8 cellular contexts compared by ENCODE assay signal in genomic region chr16:58511933-58512815, GRCh38. TPM values are rescaled to one million over a fixed set of nuclear protein-coding genes. Genes with fewer than 3 reads are reported as not detected.
A peak's percentile ranks its signal among the peaks of the same experiment; 100 is the strongest.
DNase-seq lines count a peak whose midpoint lies in the region; ATAC-seq and TF ChIP-seq lines count a peak whose summit lies in the region.

No MANE protein-coding gene starts in this region.

- H3K4me1 ChIP-seq in HEK293 (ENCODE audit: control insufficient read depth, insufficient read depth, low read length) (peaks cover 4% of the 10 kb centered on the region; the same call in 1 of the 2 replicates), liver (ENCODE audit: control insufficient read depth in 4 of 4, insufficient read depth in 4 of 4, low read length in 3 of 4) (peaks cover 9 to 31% (median 20%) of the 10 kb centered on the region in 4 donors)

- POLR2A ChIA-PET in HEK293 (lab: Yijun Ruan, JAX) = interaction anchor here (0.6 to 1.0 kb wide), 2 partner anchors 110 to 149 kb away, joined by 3 to 5 read pairs; no protein-coding TSS in a partner anchor

- DNase-seq in D341Med (ENCODE audit: low spot score) (peak; percentile 77), NCI-H345 treated with DMSO at 0.1 percent for 48 hours (lab: John Stamatoyannopoulos, UW; ENCODE audit: unreplicated experiment) (peak; percentile 16), putamen (ENCODE audit: low spot score) (no peak)
- peak; percentile 73 for DNase-seq in activated CD4-positive, alpha-beta T cell treated with anti-CD3 and anti-CD28 coated beads for 1 hour
- DNase-seq in central memory CD8-positive, alpha-beta T cell (ENCODE audit: low spot score in 2 of 2) = peak; percentile 62 to 75
- DNase-seq in stimulated activated CD8-positive, alpha-beta memory T cell treated with anti-CD3 and anti-CD28 coated beads, Interleukin-12 subunit alpha, Interleukin-12 subunit beta, amount 100 ng/mL, for 1 hour (ENCODE audit: low read depth) = peak; percentile 81

- peaks cover 26% of the 10 kb centered on the region for H3K4me1 Mint-ChIP-seq in central memory CD8-positive, alpha-beta T cell

- H3K9me3 ChIP-seq in HEK293 (ENCODE audit: control insufficient read depth, insufficient read depth, low read depth, low read length) (no peaks in the 10 kb centered on the region), liver (ENCODE audit: control insufficient read depth in 4 of 4, low read length in 3 of 4) (no peaks in the 10 kb centered on the region)

- H3K4me3 Mint-ChIP-seq in central memory CD8-positive, alpha-beta T cell = no peak overlapping the region

- H3K9me3 Mint-ChIP-seq in central memory CD8-positive, alpha-beta T cell = no peaks in the 10 kb centered on the region

- H3K9ac ChIP-seq in liver (ENCODE audit: low read depth in 1 of 2, low read length in 2 of 2) = no peak overlapping the region

- WGBS in liver = 56% methylated on average over 17 of the region's 17 CpGs

- H3K27me3 Mint-ChIP-seq in central memory CD8-positive, alpha-beta T cell = no peaks in the 10 kb centered on the region

- H3K27ac ChIP-seq in HEK293 (ENCODE audit: extremely low read depth, low read depth, low read length) = no peak overlapping the region
- H3K27ac ChIP-seq in liver (ENCODE audit: low read depth in 1 of 2, low read length in 2 of 2) = no peak overlapping the region

- H3K36me3 ChIP-seq in HEK293 (ENCODE audit: control insufficient read depth in 2 of 2, insufficient read depth in 1 of 2, low read length in 2 of 2) (peaks cover 0 to 20% of the 10 kb centered on the region in 2 experiments; a peak in 2 of 3 replicates), liver (ENCODE audit: control insufficient read depth in 4 of 4, insufficient read depth in 3 of 4, low read depth in 1 of 4, low read length in 3 of 4) (peaks cover 0 to 3% (median 2%) of the 10 kb centered on the region in 4 donors)

- peak; percentile 71 to 82 for TF ChIP-seq RAD21 in liver (IDR thresholded peaks at IDR 0.05)

- H3K4me3 ChIP-seq in HEK293 (ENCODE audit: low read depth, low read length) (no peak overlapping the region), liver (ENCODE audit: low read depth in 1 of 3, low read length in 3 of 3) (no peak overlapping the region)

- CTCF ChIA-PET in HEK293 (lab: Yijun Ruan, JAX) = interaction anchor here (0.6 to 2.5 kb wide), 18 partner anchors 10 to 261 kb away, joined by 3 to 12 read pairs (median 4); partner anchors contain the start of gene NDRG4

- H3K27me3 ChIP-seq in liver (ENCODE audit: control insufficient read depth in 4 of 4, insufficient read depth in 4 of 4, low read length in 3 of 4) = no peaks in the 10 kb centered on the region

- ATAC-seq in central memory CD8-positive, alpha-beta T cell (replicated peaks; ENCODE audit: extremely low read depth, poor library complexity, severe bottlenecking) = no peak

- no peak overlapping the region for H3K27ac Mint-ChIP-seq in central memory CD8-positive, alpha-beta T cell (ENCODE audit: low read depth)

- TF ChIP-seq CTCF in HEK293 (tag by site-specific recombination; IDR thresholded peaks at IDR 0.05) (peak; percentile 82), liver (IDR thresholded peaks at IDR 0.05; ENCODE audit: low read depth, low read length, missing input control) (peak; percentile 51)

- H3K36me3 Mint-ChIP-seq in central memory CD8-positive, alpha-beta T cell (ENCODE audit: insufficient read depth) = peaks cover 6% of the 10 kb centered on the region

TF ChIP-seq in HEK293, 187 proteins besides CTCF, POLR2A, EP300 and RAD21 (continues in another document):
- no peak for TF ChIP-seq ZNF664 (tag by site-specific recombination; IDR thresholded peaks at IDR 0.05)
- no peak for TF ChIP-seq KLF7 (tag by site-specific recombination; IDR thresholded peaks at IDR 0.05; ENCODE audit: borderline replicate concordance)
- no peak for TF ChIP-seq ZNF221 (tag by site-specific recombination; IDR thresholded peaks at IDR 0.05; ENCODE audit: borderline replicate concordance)
- TF ChIP-seq SP7 (tag by site-specific recombination; IDR thresholded peaks at IDR 0.05) = 0 out of 2 replicates have a peak, but pooled peaks have one; percentile 16
- TF ChIP-seq KLF17 (tag by site-specific recombination; IDR thresholded peaks at IDR 0.05) = no peak
- no peak for TF ChIP-seq FEZF1 (tag by site-specific recombination; IDR thresholded peaks at IDR 0.05)
- TF ChIP-seq HIC1 (tag by site-specific recombination; IDR thresholded peaks at IDR 0.05) = no peak

TF ChIP-seq in liver, 16 proteins besides CTCF, POLR2A, EP300 and RAD21:
- no peak for TF ChIP-seq SP1 (IDR thresholded peaks at IDR 0.05)
- TF ChIP-seq EGR1 (IDR thresholded peaks at IDR 0.05; ENCODE audit: low read depth in 2 of 2) = no peak
- TF ChIP-seq HNF4A (conservative IDR thresholded peaks at IDR 0.05) = no peak
- TF ChIP-seq YY1 (IDR thresholded peaks at IDR 0.05) = no peak
- TF ChIP-seq MAX (IDR thresholded peaks at IDR 0.05) = no peak
- TF ChIP-seq ATF3 (IDR thresholded peaks at IDR 0.05) = no peak
- no peak for TF ChIP-seq FOXA1 (IDR thresholded peaks at IDR 0.05)
- no peak for TF ChIP-seq RXRA (IDR thresholded peaks at IDR 0.05)
- no peak for TF ChIP-seq FOXA2 (IDR thresholded peaks at IDR 0.05)
- no peak for TF ChIP-seq REST (IDR thresholded peaks at IDR 0.05)
- no peak for TF ChIP-seq TAF1 (conservative IDR thresholded peaks at IDR 0.05)
- no peak for TF ChIP-seq JUND (IDR thresholded peaks at IDR 0.05)

RNA-seq across cellular contexts. Expression of gene SETD6, which starts 3.1 kb away (rescaled TPM):
- total RNA-seq in liver = 10 to 100 TPM in 1 of 2 donors, 1 to 10 TPM in 1; 6.9 to 17.7 TPM
- 10 to 100 TPM in 1 of 2 donors, 1 to 10 TPM in 1; 9.2 to 11.2 TPM for polyA plus RNA-seq in liver

RNA-seq across cellular contexts. Expression of gene NDRG4, which starts 12.2 kb away (rescaled TPM):
- 1 to 10 TPM in 1 of 2 donors, under 1 TPM in 1; 0.93 to 1.1 TPM for total RNA-seq in liver
- polyA plus RNA-seq in liver = under 1 TPM; 0.40 to 0.80 TPM
